In genomic region chr20:4151991-4152695, GRCh38 we compare ENCODE assay signal across 10 cellular contexts. TPM values are rescaled to one million over a fixed set of nuclear protein-coding genes. Genes with fewer than 3 reads are reported as not detected.
DNase-seq lines count a peak whose midpoint lies in the region; ATAC-seq, FAIRE-seq and TF ChIP-seq lines count a peak whose summit lies in the region.
"Had no signal": no experiment of that assay in that cellular context is flagged by ENCODE, and none has a peak within 500 bp of the region (broad histone marks: within the 10 kb centered on the region; RNA-seq: fewer than 3 reads in every experiment).

No MANE protein-coding gene starts in this region.

- peaks cover 42% of the 10 kb centered on the region for H3K4me1 ChIP-seq in osteoblast (ENCODE audit: insufficient read depth, low read length)

- ATAC-seq in HG03521 (IDR thresholded peaks at IDR 0.05; ENCODE audit: unreplicated experiment) (peak; percentile 37), HG03025 (IDR thresholded peaks at IDR 0.05; ENCODE audit: low FRiP score, unreplicated experiment) (no peak), GM18502 (IDR thresholded peaks at IDR 0.05; ENCODE audit: poor library complexity, unreplicated experiment) (no peak)

- TF ChIP-seq CTCF in VCaP (conservative IDR thresholded peaks at IDR 0.05): no peak
- no peak for TF ChIP-seq CTCF in osteoblast (IDR thresholded peaks at IDR 0.05; ENCODE audit: extremely low read depth, low read depth, low read length)

- no peak overlapping the region for H2AFZ ChIP-seq in osteoblast (ENCODE audit: low read length)

- H3K27me3 ChIP-seq in osteoblast (ENCODE audit: insufficient read depth, low read length): no peaks in the 10 kb centered on the region

- H4K20me1 ChIP-seq in osteoblast (ENCODE audit: insufficient read depth, low read length): peaks cover 51% of the 10 kb centered on the region

- FAIRE-seq in GM19239 (lab: Jason Lieb, UNC): peak; percentile 89
- FAIRE-seq: endometrium had no signal

- H3K9me3 ChIP-seq in osteoblast (ENCODE audit: low read depth, low read length): no peaks in the 10 kb centered on the region

- H3K27ac ChIP-seq in VCaP (peak overlapping the region; percentile 42; the same call in 1 of the 2 replicates), osteoblast (ENCODE audit: low read depth, low read length) (peak overlapping the region; percentile 83)

- peaks cover 77% of the 10 kb centered on the region for H3K79me2 ChIP-seq in osteoblast (ENCODE audit: insufficient read depth, low read length)

- DNase-seq in GM19239 (ENCODE audit: insufficient read length, low spot score): no peak
- DNase-seq in osteoblast (ENCODE audit: insufficient read length, low spot score, missing footprints): peak; percentile 94
- no peak for DNase-seq in DMS153 treated with DMSO at 0.1 percent for 48 hours (lab: John Stamatoyannopoulos, UW; ENCODE audit: unreplicated experiment)
- no peak for DNase-seq in stimulated activated naive CD4-positive, alpha-beta T cell treated with Interleukin-2 at 50 U/mL for 16 hours (lab: John Stamatoyannopoulos, UW)
- DNase-seq: activated CD4-positive, alpha-beta T cell treated with anti-CD3 and anti-CD28 coated beads for 48 hours had no signal

- H3K36me3 ChIP-seq in osteoblast (ENCODE audit: insufficient read depth, low read length): peaks cover 4% of the 10 kb centered on the region

- peak overlapping the region; percentile 12 for H3K4me3 ChIP-seq in osteoblast (ENCODE audit: insufficient read depth, low read length)

- H3K4me2 ChIP-seq in osteoblast (ENCODE audit: insufficient read depth, low read length): peak overlapping the region; percentile 44

RNA-seq across cellular contexts. Expression of gene SMOX, which starts 3.5 kb away (rescaled TPM):
- total RNA-seq in osteoblast: 10.5 and 11.2 TPM in 2 replicates
